ENCODE assay signal across 17 cellular contexts in the genomic region with DNA sequence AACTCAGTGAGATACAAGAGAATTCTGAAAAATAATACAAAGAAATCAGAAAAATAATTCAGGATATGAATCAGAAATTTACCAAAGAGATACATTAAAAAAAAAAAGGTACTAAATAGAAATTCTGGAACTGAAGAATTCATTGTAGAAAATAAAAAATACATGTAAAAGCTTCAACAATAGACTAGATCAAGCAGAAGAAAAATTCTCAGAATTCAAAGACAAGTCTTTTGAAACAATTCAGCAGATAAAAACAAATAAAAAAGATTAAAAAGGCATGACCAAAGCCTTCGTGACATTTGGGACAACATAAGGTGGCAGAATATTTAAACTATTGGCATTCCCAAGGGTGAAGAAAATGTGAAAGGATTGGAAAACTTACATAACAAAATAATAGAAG.
DNase-seq lines count a peak whose midpoint lies in the region; FAIRE-seq and TF ChIP-seq lines count a peak whose summit lies in the region.
"Had no signal": no experiment of that assay in that cellular context is flagged by ENCODE, and none has a peak within 500 bp of the region (broad histone marks: within the 10 kb centered on the region; RNA-seq: fewer than 3 reads in every experiment).

No MANE protein-coding gene starts in this region.

- no peak for TF ChIP-seq POLR2A in stomach (IDR thresholded peaks at IDR 0.05)

- H3K9me3 ChIP-seq in Karpas-422 (ENCODE audit: low read length) (peaks cover 32% of the 10 kb centered on the region), stomach (peaks cover 4 to 49% (median 29%) of the 10 kb centered on the region in 4 donors)
- H3K9me3 ChIP-seq: HAP-1 had no signal

- H4K20me1 ChIP-seq in Karpas-422 (ENCODE audit: insufficient read depth, low read depth, low read length) = no peaks in the 10 kb centered on the region
- H4K20me1 ChIP-seq: BLaER1 treated with 17β-estradiol and CSF1 and Interleukin-3, amounts not matched to agents 10 nM and 100 nM had no signal

- no peak overlapping the region for H3K9ac ChIP-seq in Karpas-422 (ENCODE audit: low read length)
- H3K9ac ChIP-seq: BLaER1 treated with 17β-estradiol and CSF1 and Interleukin-3, amounts not matched to agents 10 nM and 100 nM; GM23248 had no signal

- H3K9me2 ChIP-seq in Karpas-422 (replicated peaks; ENCODE audit: insufficient read depth, low read length) = no peaks in the 10 kb centered on the region

- H3K27ac ChIP-seq in Karpas-422 (ENCODE audit: low read length) (no peak overlapping the region), stomach (no peak overlapping the region)
- H3K27ac ChIP-seq: BLaER1 treated with 17β-estradiol and CSF1 and Interleukin-3, amounts not matched to agents 10 nM and 100 nM; GM23248; HL-60 had no signal

- no peak overlapping the region for H3K4me2 ChIP-seq in Karpas-422 (ENCODE audit: low read depth, low read length, poor library complexity, severe bottlenecking)
- H3K4me2 ChIP-seq: BLaER1 treated with 17β-estradiol and CSF1 and Interleukin-3, amounts not matched to agents 10 nM and 100 nM had no signal

- no peak for TF ChIP-seq CTCF in stomach (IDR thresholded peaks at IDR 0.05)

- intact Hi-C loops in stomach (cut with DNase I; ENCODE audit: low total_unique reads) = no loop called here

- no peak for TF ChIP-seq EP300 in stomach (IDR thresholded peaks at IDR 0.05)

- H3K4me3 ChIP-seq in Karpas-422 (ENCODE audit: low read length) = no peak overlapping the region
- H3K4me3 ChIP-seq in stomach = no peak overlapping the region
- H3K4me3 ChIP-seq: BLaER1 treated with 17β-estradiol and CSF1 and Interleukin-3, amounts not matched to agents 10 nM and 100 nM; GM23248; HAP-1 had no signal

- H2AFZ ChIP-seq in Karpas-422 (ENCODE audit: low read length) = no peak overlapping the region
- H2AFZ ChIP-seq: GM23248 had no signal

- 58 to 100% (median 93%) methylated on average over 1 of the region's 1 CpG for WGBS in stomach, 5 donors

- no peaks in the 10 kb centered on the region for H3K79me2 ChIP-seq in Karpas-422 (ENCODE audit: low read length)

- H3K4me1 ChIP-seq in Karpas-422 (ENCODE audit: low read length) (no peaks in the 10 kb centered on the region), stomach (no peaks in the 10 kb centered on the region)
- H3K4me1 ChIP-seq: BLaER1 treated with 17β-estradiol and CSF1 and Interleukin-3, amounts not matched to agents 10 nM and 100 nM; HAP-1 had no signal

- H3K27me3 ChIP-seq in Karpas-422 (ENCODE audit: low read length) = no peaks in the 10 kb centered on the region
- H3K27me3 ChIP-seq in stomach = no peaks in the 10 kb centered on the region
- H3K27me3 ChIP-seq: BLaER1 treated with 17β-estradiol and CSF1 and Interleukin-3, amounts not matched to agents 10 nM and 100 nM had no signal

- DNase-seq in NCI-H2227 (lab: John Stamatoyannopoulos, UW; ENCODE audit: unreplicated experiment) = peak; percentile 9
- DNase-seq in NCI-H2227 treated with DMSO at 0.1 percent for 48 hours (lab: John Stamatoyannopoulos, UW) = no peak
- DNase-seq in Karpas-422 = peak; percentile 76
- no peak for DNase-seq in HK-2 (ENCODE audit: unreplicated experiment)
- no peak for DNase-seq in NCI-H748 (lab: John Stamatoyannopoulos, UW; ENCODE audit: unreplicated experiment)
- DNase-seq in stomach = no peak
- DNase-seq: CD8-positive, alpha-beta T cell; DMS153; DMS79; GDM1; GM23248 had no signal

- FAIRE-seq in colon (lab: Jason Lieb, UNC) = peak; percentile 43
- FAIRE-seq: GM12892, GM18507 had no signal

- no peaks in the 10 kb centered on the region for H3K36me3 ChIP-seq in Karpas-422 (ENCODE audit: insufficient read depth, low read length)
- no peaks in the 10 kb centered on the region for H3K36me3 ChIP-seq in stomach
- H3K36me3 ChIP-seq: HAP-1 had no signal

Comparison
In these comparisons a context has a peak if more than half of its experiments do, and no peak if none do; other contexts are left out.
1. DNase-seq: peak in NCI-H2227 (single experiment) and Karpas-422 (single experiment); none in NCI-H2227 treated with DMSO at 0.1 percent for 48 hours (single experiment), HK-2 (single experiment), NCI-H748 (single experiment) and stomach (single experiment).